ENCODE assay signal across 26 cellular contexts in the genomic region with DNA sequence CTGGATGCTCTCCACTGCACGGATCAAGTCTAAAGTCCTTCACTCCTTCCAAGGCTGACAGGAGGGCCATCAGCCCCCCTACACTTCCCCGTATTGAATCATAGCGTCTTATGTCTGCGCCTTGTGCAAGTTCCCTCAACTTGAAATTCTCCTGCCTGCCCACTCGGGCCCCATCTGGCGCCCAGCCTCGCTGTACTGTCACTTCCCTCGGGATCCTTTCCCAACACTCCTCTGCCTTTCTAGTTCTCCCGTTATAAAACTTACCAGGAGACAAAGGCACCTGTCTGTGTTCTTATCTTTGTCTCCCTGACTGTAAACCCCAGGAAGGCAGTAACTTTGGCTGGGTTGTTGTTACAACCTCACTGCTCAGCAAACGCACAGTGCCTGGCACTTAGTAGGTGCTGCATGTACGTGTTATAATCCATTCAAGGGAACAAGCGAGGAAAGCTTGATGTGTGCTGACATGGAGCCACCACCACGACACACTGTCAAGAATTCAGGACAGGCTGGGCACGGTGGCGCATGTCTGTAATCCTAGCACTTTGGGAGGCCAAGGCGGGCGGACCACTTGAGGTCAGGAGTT. TPM values are rescaled to one million over a fixed set of nuclear protein-coding genes. Genes with fewer than 3 reads are reported as not detected.
DNase-seq lines count a peak whose midpoint lies in the region; ATAC-seq, FAIRE-seq and TF ChIP-seq lines count a peak whose summit lies in the region.
"Had no signal": no experiment of that assay in that cellular context is flagged by ENCODE, and none has a peak within 500 bp of the region (broad histone marks: within the 10 kb centered on the region; RNA-seq: fewer than 3 reads in every experiment).

No MANE protein-coding gene starts in this region.

- H3K9me3 ChIP-seq in kidney (ENCODE audit: control insufficient read depth in 1 of 2, low read length in 2 of 2) (no peaks in the 10 kb centered on the region), HAP-1 (no peaks in the 10 kb centered on the region)
- H3K9me3 ChIP-seq: mucosa of descending colon, neutrophil, psoas muscle had no signal

- intact Hi-C loops in kidney (cut with DNase I) = no loop called here

- no peak overlapping the region for H3K9ac ChIP-seq in kidney (ENCODE audit: low read length in 2 of 2)

- peak; percentile 46 for DNase-seq in GM03348 (ENCODE audit: low spot score)
- DNase-seq in anterior cingulate cortex (lab: John Stamatoyannopoulos, UW) = peak in 31 of 58 donors; percentile 4 to 69 (median 29)
- peak; percentile 37 for DNase-seq in kidney
- peak; percentile 36 for DNase-seq in occipital lobe (lab: John Stamatoyannopoulos, UW)
- no peak for DNase-seq in GM12891 (ENCODE audit: insufficient read length, low spot score)
- no peak for DNase-seq in stimulated activated naive CD8-positive, alpha-beta T cell treated with anti-CD3 and anti-CD28 coated beads, Interleukin-15, Interleukin-2, amounts not matched to agents 100 U/mL and 50 U/mL, for 24 hours
- DNase-seq in activated CD4-positive, alpha-beta T cell treated with anti-CD3 and anti-CD28 coated beads, Interleukin-2, amount 50 U/mL, for 1 hour = no peak
- DNase-seq in HAP-1 (ENCODE audit: low spot score in 2 of 2) = no peak
- DNase-seq: activated CD4-positive, alpha-beta T cell treated with anti-CD3 and anti-CD28 coated beads, Interleukin-2, amount 50 U/mL, for 48 hours; activated naive CD4-positive, alpha-beta T cell; activated T-cell treated with anti-CD3 and anti-CD28 coated beads, Interleukin-2, amount 50 U/mL, for 72 hours; Calu3; DMS79 treated with DMSO at 0.1 percent for 48 hours; GF-D8; left cardiac atrium; MM.1S; mucosa of descending colon; NCI-H1105 treated with DMSO at 0.1 percent for 48 hours; NCI-H2029 treated with DMSO at 0.1 percent for 48 hours; NCI-H2227 treated with DMSO at 0.1 percent for 48 hours; SHP77; stimulated activated CD4-positive, alpha-beta T cell treated with anti-CD3 and anti-CD28 coated beads, Interleukin-4, amount 100 ng/mL, for 24 hours; T-helper 17 cell had no signal

- no peak overlapping the region for H3K27ac ChIP-seq in kidney (ENCODE audit: low read depth in 2 of 2, low read length in 2 of 2)
- H3K27ac ChIP-seq: neutrophil, psoas muscle had no signal

- no peaks in the 10 kb centered on the region for H3K36me3 ChIP-seq in kidney (ENCODE audit: control insufficient read depth in 1 of 2, insufficient read depth in 2 of 2, low read length in 2 of 2)
- H3K36me3 ChIP-seq in HAP-1 (replicated peaks) = no peaks in the 10 kb centered on the region
- H3K36me3 ChIP-seq: neutrophil had no signal

- TF ChIP-seq POLR2A in GM12891 (IDR thresholded peaks at IDR 0.05; ENCODE audit: low read depth, low read length) = no peak

- in situ Hi-C loops in HAP-1 (cut with MboI; ENCODE audit: low sequenced_read_pairs) = no loop called here

- no peak for FAIRE-seq in kidney (lab: Jason Lieb, UNC)
- no peak for FAIRE-seq in GM12891 (lab: Jason Lieb, UNC)
- FAIRE-seq: TTC549 had no signal

- peaks cover 3% of the 10 kb centered on the region; the same call in 1 of the 2 replicates for H3K27me3 ChIP-seq in HAP-1 (ENCODE audit: low read depth)

- H3K4me3 ChIP-seq in kidney (ENCODE audit: low read length in 2 of 2) (no peak overlapping the region), HAP-1 (no peak overlapping the region)
- H3K4me3 ChIP-seq: mucosa of descending colon, psoas muscle had no signal

- H3K4me1 ChIP-seq in kidney (ENCODE audit: control insufficient read depth in 1 of 2, insufficient read depth in 1 of 2, low read depth in 1 of 2, low read length in 2 of 2) = peaks cover 3 to 11% of the 10 kb centered on the region in 2 donors
- no peaks in the 10 kb centered on the region; the same call in 1 of the 2 replicates for H3K4me1 ChIP-seq in HAP-1

- TF ChIP-seq CTCF in kidney (IDR thresholded peaks at IDR 0.05; ENCODE audit: borderline replicate concordance, extremely low read depth, insufficient read depth) = no peak

- ATAC-seq in stimulated activated naive CD8-positive, alpha-beta T cell treated with anti-CD3 and anti-CD28 coated beads, Interleukin-15, Interleukin-2, amounts not matched to agents 100 U/mL and 50 U/mL, for 24 hours = no peak
- ATAC-seq: activated T-cell treated with anti-CD3 and anti-CD28 coated beads, Interleukin-2, amount 50 U/mL, for 72 hours; left cardiac atrium; mucosa of descending colon; psoas muscle; T-helper 17 cell had no signal

TF ChIP-seq in GM12891, 5 proteins besides CTCF, POLR2A, EP300 and RAD21:
- TF ChIP-seq TAF1 (IDR thresholded peaks at IDR 0.05; ENCODE audit: low read depth, low read length) = no peak
- no peak for TF ChIP-seq PAX5 (IDR thresholded peaks at IDR 0.05; ENCODE audit: insufficient read depth, low read length, severe bottlenecking)
- no peak for TF ChIP-seq POLR2AphosphoS5 (IDR thresholded peaks at IDR 0.05; ENCODE audit: low read depth, low read length)
- no peak for TF ChIP-seq SPI1 (IDR thresholded peaks at IDR 0.05; ENCODE audit: low read depth, low read length)
- TF ChIP-seq POU2F2 (IDR thresholded peaks at IDR 0.05; ENCODE audit: low read depth, low read length) = no peak

RNA-seq across cellular contexts. Expression of a gene that starts 33.7 kb away (rescaled TPM):
- total RNA-seq in kidney (104 TPM), occipital lobe (23.4 TPM)
- 44.6 TPM for polyA plus RNA-seq in kidney (ENCODE audit: insufficient read depth, low read depth, low replicate concordance)
- polyA plus RNA-seq in GM12891 (2012; ENCODE audit: low read depth, missing spikeins) = 41.4 TPM

Comparison
In these comparisons a context has a peak if more than half of its experiments do, and no peak if none do; other contexts are left out.
1. DNase-seq: peak in GM03348 (single experiment), anterior cingulate cortex (31 of 58), kidney (single experiment) and occipital lobe (single experiment); none in GM12891 (single experiment), stimulated activated naive CD8-positive, alpha-beta T cell treated with anti-CD3 and anti-CD28 coated beads, Interleukin-15, Interleukin-2, amounts not matched to agents 100 U/mL and 50 U/mL, for 24 hours (single experiment), activated CD4-positive, alpha-beta T cell treated with anti-CD3 and anti-CD28 coated beads, Interleukin-2, amount 50 U/mL, for 1 hour (single experiment) and HAP-1 (0 of 2).